In the genomic region with DNA sequence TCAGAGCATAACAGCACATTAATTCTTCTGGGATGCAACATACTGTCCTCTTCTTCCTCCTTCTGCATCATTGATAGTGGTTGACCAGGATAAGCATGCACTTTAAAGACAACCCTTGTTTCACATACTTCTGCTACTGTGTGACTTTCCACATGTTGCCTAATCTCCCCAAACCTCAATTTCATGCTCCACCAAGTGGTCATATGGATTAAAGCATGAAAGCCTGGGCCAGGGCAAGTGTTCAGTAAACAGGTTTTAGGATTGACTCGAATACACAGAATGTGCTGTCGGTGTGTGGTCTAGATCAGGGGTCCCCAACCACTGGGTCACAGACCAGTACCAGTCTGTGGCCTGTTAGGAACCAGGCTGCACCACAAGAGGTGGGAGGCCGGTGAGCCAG, we compare ENCODE assay signal across 8 cellular contexts. TPM values are rescaled to one million over a fixed set of nuclear protein-coding genes. Genes with fewer than 3 reads are reported as not detected.
DNase-seq lines count a peak whose midpoint lies in the region; ATAC-seq, FAIRE-seq and TF ChIP-seq lines count a peak whose summit lies in the region.

No MANE protein-coding gene starts in this region.

- in situ Hi-C loops in SK-MEL-5 (cut with HindIII; ENCODE audit: low pct_unique_long_range_greater_than_20kb, low sequenced_read_pairs), result no loop called here

- CTCF ChIA-PET in GM10248 (lab: Yijun Ruan, JAX), result interaction anchor here (1.4 to 2.0 kb wide), 4 partner anchors 8 to 651 kb away, joined by 3 to 7 read pairs (median 4); no protein-coding TSS in a partner anchor

- TF ChIP-seq CTCF in GM10248 (IDR thresholded peaks at IDR 0.05; ENCODE audit: control extremely low read depth, extremely low read depth, low read depth, missing control alignments), result no peak

- DNase-seq in Ammon's horn (ENCODE audit: low spot score) (peak; percentile 71), HS-5 (ENCODE audit: low read depth) (peak; percentile 18), SK-MEL-5 (ENCODE audit: low read depth, low spot score) (peak; percentile 71), frontal cortex (ENCODE audit: low spot score in 2 of 2) (peak; percentile 48 to 50), stromal cell of bone marrow (ENCODE audit: low read depth) (peak; percentile 39), GM10248 (ENCODE audit: extremely low spot score) (no peak)

- ATAC-seq in GM21825 (IDR thresholded peaks at IDR 0.05; ENCODE audit: unreplicated experiment), result no peak
- no peak for ATAC-seq in GM21737 (IDR thresholded peaks at IDR 0.05; ENCODE audit: unreplicated experiment)

- POLR2A ChIA-PET in GM10248 (lab: Yijun Ruan, JAX), result no interaction called here

- no peak for FAIRE-seq in frontal cortex (lab: Jason Lieb, UNC)

RNA-seq across cellular contexts. Expression of a gene that starts 22.5 kb away (rescaled TPM):
- 0.40 TPM in 1 of 2 replicates, not detected in the other for total RNA-seq in SK-MEL-5 (2014; rRNA removed; shearing (Covaris generic))
- not detected in 2 replicates for polyA plus RNA-seq in SK-MEL-5 (2015; cell fraction: cytosol; rRNA removed)
- polyA plus RNA-seq in SK-MEL-5 (2015; cell fraction: nucleus; rRNA removed), result not detected in 2 replicates
- total RNA-seq in frontal cortex, result not detected
